Comparison of ENCODE assay signal across 24 cellular contexts in the genomic region with DNA sequence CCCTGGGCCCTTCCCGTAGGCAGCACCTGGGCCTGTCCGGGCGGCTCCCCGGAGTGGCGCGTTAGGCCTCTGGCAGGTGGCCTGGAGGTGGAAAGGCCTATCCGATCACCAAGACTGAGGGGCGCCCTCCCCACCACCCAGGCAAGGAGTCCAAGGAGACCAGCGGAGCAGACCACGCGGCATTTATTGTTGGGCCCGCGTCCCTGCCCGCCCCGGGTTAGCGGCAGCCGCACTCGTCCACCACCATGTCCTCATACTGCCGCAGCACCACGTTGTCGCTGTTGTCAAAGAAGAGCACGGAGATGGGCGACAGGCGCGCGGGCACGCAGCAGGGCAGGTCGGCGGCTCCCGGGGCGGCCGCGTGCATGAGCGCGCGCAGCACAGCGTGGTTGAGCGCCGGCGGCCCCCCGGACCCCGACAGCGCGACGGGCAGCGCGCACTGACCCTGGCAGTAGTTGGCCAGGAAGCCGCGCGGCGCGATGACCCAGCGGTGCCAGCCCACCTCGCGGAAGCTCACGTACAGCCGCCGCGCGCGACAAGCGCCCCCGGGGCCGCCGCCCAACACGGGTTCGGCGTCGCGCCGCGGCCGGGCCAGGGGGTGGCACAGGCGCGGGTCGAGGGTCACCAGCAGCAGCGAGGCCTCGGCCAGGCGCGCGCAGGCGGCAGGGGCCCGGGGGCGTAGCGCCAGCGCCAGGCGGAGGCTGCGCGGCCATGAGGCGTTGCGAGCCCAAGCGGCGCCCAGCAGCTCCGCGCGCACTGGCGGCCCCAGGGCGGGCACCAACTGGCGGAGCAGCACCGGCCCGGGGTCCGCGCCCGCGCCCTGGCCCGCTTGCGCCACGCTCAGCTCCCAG. TPM values are rescaled to one million over a fixed set of nuclear protein-coding genes. Genes with fewer than 3 reads are reported as not detected.
A peak's percentile ranks its signal among the peaks of the same experiment; 100 is the strongest.
DNase-seq lines count a peak whose midpoint lies in the region; ATAC-seq, FAIRE-seq and TF ChIP-seq lines count a peak whose summit lies in the region.
"Had no signal": no experiment of that assay in that cellular context is flagged by ENCODE, and none has a peak within 500 bp of the region (broad histone marks: within the 10 kb centered on the region; RNA-seq: fewer than 3 reads in every experiment).

No MANE protein-coding gene starts in this region.

- no peaks in the 10 kb centered on the region; the same call in 1 of the 2 replicates for H3K79me1 ChIP-seq in H1 (ENCODE audit: low read depth, low read length)

- H2AK5ac ChIP-seq in H1 (ENCODE audit: low read depth, low read length), result no peak overlapping the region

- intact Hi-C loops in mucosa of descending colon (cut with DNase I, micrococcal nuclease), result no loop called here

- H3K36me3 ChIP-seq in RWPE2 (ENCODE audit: low read depth), result peaks cover 36% of the 10 kb centered on the region
- H3K36me3 ChIP-seq in H1 (ENCODE audit: control insufficient read depth in 2 of 4, insufficient read depth in 4 of 4, low read length in 3 of 4), result peaks cover 12 to 24% (median 19%) of the 10 kb centered on the region in 4 experiments; a peak in 7 of 8 replicates
- H3K36me3 ChIP-seq in mucosa of descending colon (ENCODE audit: low read depth), result peaks cover 10% of the 10 kb centered on the region

- peaks cover 4% of the 10 kb centered on the region; the same call in 1 of the 2 replicates for H3K23me2 ChIP-seq in H1 (ENCODE audit: low read depth, low read length)

- H3K18ac ChIP-seq in H1 (ENCODE audit: extremely low read depth, low read length), result no peak overlapping the region

- H3K4ac ChIP-seq in H1 (replicated peaks; ENCODE audit: insufficient read length, low read depth, low read length), result no peak overlapping the region

- H3K9ac ChIP-seq in H1 (replicated peaks in 1 of 4; ENCODE audit: extremely low read depth in 1 of 4, low read depth in 3 of 4, low read length in 3 of 4), result no peak overlapping the region
- H3K9ac ChIP-seq: BLaER1 treated with 17β-estradiol and CSF1 and Interleukin-3, amounts not matched to agents 10 nM and 100 nM; parathyroid adenoma had no signal

- peak overlapping the region; percentile 68; the same call in 1 of the 2 replicates for H4K8ac ChIP-seq in H1 (ENCODE audit: extremely low read depth, insufficient read depth, low read length)

- peak overlapping the region in 1 of 2 experiments; percentile 57; a peak in 2 of 4 replicates for H3K4me2 ChIP-seq in H1 (ENCODE audit: insufficient read depth in 1 of 2, low read depth in 2 of 2, low read length in 2 of 2)

- H4K20me1 ChIP-seq in H1 (replicated peaks in 1 of 2; ENCODE audit: control insufficient read depth in 1 of 2, insufficient read depth in 2 of 2, low read length in 2 of 2), result peaks cover 5 to 16% of the 10 kb centered on the region in 2 experiments

- no peaks in the 10 kb centered on the region for H3K27me3 ChIP-seq in RWPE2 (ENCODE audit: insufficient read depth, poor library complexity, severe bottlenecking)
- H3K27me3 ChIP-seq in H1 (replicated peaks in 1 of 4; ENCODE audit: control insufficient read depth in 3 of 4, extremely low read depth in 1 of 4, insufficient read depth in 3 of 4, low read length in 3 of 4), result peaks cover 0 to 2% (median 0%) of the 10 kb centered on the region in 4 experiments; a peak in 1 of 7 replicates

- ATAC-seq in RWPE2 (ENCODE audit: low read depth), result no peak
- peak; percentile 12 for ATAC-seq in mucosa of descending colon
- ATAC-seq in HG02938 (IDR thresholded peaks at IDR 0.05; ENCODE audit: unreplicated experiment), result no peak
- ATAC-seq in GM18868 (IDR thresholded peaks at IDR 0.05; ENCODE audit: unreplicated experiment), result no peak
- ATAC-seq: activated T-helper 17 cell treated with anti-CD3 and anti-CD28 coated beads, Interleukin-2, amount 50 U/mL, for 72 hours; PC-3 had no signal

- H3K4me3 ChIP-seq in RWPE2 (ENCODE audit: severe bottlenecking) (no peak overlapping the region), H1 (ENCODE audit: extremely low read depth in 1 of 4, insufficient read depth in 2 of 4, low read depth in 3 of 4, low read length in 4 of 4) (no peak overlapping the region; a peak in 1 of 8 replicates), mucosa of descending colon (no peak overlapping the region)
- H3K4me3 ChIP-seq: BLaER1 treated with 17β-estradiol and CSF1 and Interleukin-3, amounts not matched to agents 10 nM and 100 nM; sigmoid colon had no signal

- POLR2A ChIA-PET in H1 (lab: Charles Lee; ENCODE audit: partially characterized antibody), result interaction anchor here (0.6 to 1.4 kb wide), 8 partner anchors 9 to 226 kb away, joined by 3 to 4 read pairs (median 3); a partner anchor contains a TSS

- H3K4me1 ChIP-seq in RWPE2 (ENCODE audit: insufficient read depth, poor library complexity, severe bottlenecking) (no peaks in the 10 kb centered on the region), H1 (replicated peaks in 1 of 4; ENCODE audit: control insufficient read depth in 3 of 4, insufficient read depth in 4 of 4, low read length in 3 of 4) (peaks cover 0 to 13% (median 4%) of the 10 kb centered on the region in 4 experiments; a peak in 4 of 7 replicates), mucosa of descending colon (ENCODE audit: low read depth) (peaks cover 4% of the 10 kb centered on the region)
- H3K4me1 ChIP-seq: parathyroid adenoma had no signal

- no peak overlapping the region for H3K27ac ChIP-seq in RWPE2 (ENCODE audit: poor library complexity, severe bottlenecking)
- H3K27ac ChIP-seq in H1 (ENCODE audit: low read depth, low read length), result no peak overlapping the region
- H3K27ac ChIP-seq: BLaER1 treated with 17β-estradiol and CSF1 and Interleukin-3, amounts not matched to agents 10 nM and 100 nM; parathyroid adenoma; sigmoid colon had no signal

- TF ChIP-seq POLR2A in GM12891 (IDR thresholded peaks at IDR 0.05; ENCODE audit: low read depth, low read length), result no peak
- no peak for TF ChIP-seq POLR2A in H1 (IDR thresholded peaks at IDR 0.05; ENCODE audit: control extremely low read depth in 1 of 2, low read depth in 2 of 2, low read length in 2 of 2)

- H3K56ac ChIP-seq in H1 (replicated peaks; ENCODE audit: insufficient read length, low read depth, low read length), result no peak overlapping the region

- H4K5ac ChIP-seq in H1 (ENCODE audit: insufficient read length, low read depth, low read length), result no peak overlapping the region

- no peak for TF ChIP-seq EP300 in H1 (IDR thresholded peaks at IDR 0.05; ENCODE audit: borderline replicate concordance in 1 of 2, low read depth in 2 of 2, low read length in 2 of 2)

- H2BK20ac ChIP-seq in H1 (ENCODE audit: low read length), result no peak overlapping the region

- H3K9me3 ChIP-seq in RWPE2 (ENCODE audit: severe bottlenecking) (no peaks in the 10 kb centered on the region), H1 (ENCODE audit: insufficient read depth in 2 of 2, low read depth in 1 of 2, low read length in 1 of 2) (no peaks in the 10 kb centered on the region), mucosa of descending colon (no peaks in the 10 kb centered on the region)
- H3K9me3 ChIP-seq: BLaER1 treated with 17β-estradiol and CSF1 and Interleukin-3, amounts not matched to agents 10 nM and 100 nM; sigmoid colon had no signal

- 95% methylated on average over 55 of the region's 108 CpGs; no CpG with 5 or more reads in 1 of the 2 experiments for WGBS in H1 (ENCODE audit: extremely low coverage in 1 of 2, insufficient coverage in 1 of 2, insufficient read length in 1 of 2, insufficient replicate concordance in 2 of 2, low coverage in 1 of 2, low lambda C conversion rate in 2 of 2, missing lambda C conversion rate in 1 of 2), 2 experiments

- no peak for TF ChIP-seq CTCF in RWPE2 (IDR thresholded peaks at IDR 0.05; ENCODE audit: poor library complexity, severe bottlenecking)
- no peak for TF ChIP-seq CTCF in H1 (IDR thresholded peaks at IDR 0.05; ENCODE audit: control extremely low read depth in 1 of 3, insufficient read depth in 1 of 3, low read depth in 1 of 3, low read length in 3 of 3)
- TF ChIP-seq CTCF in mucosa of descending colon (IDR thresholded peaks at IDR 0.05), result no peak
- TF ChIP-seq CTCF in GM13976 (IDR thresholded peaks at IDR 0.05; ENCODE audit: borderline replicate concordance, control extremely low read depth, extremely low read depth, insufficient read depth, missing control alignments), result no peak

- CTCF ChIA-PET in H1 (lab: Charles Lee; ENCODE audit: partially characterized antibody), result interaction anchor here (0.6 to 3.8 kb wide), 4 partner anchors 9 to 127 kb away, joined by 3 to 16 read pairs (median 4); a partner anchor contains a TSS

- FAIRE-seq in GM12891 (lab: Jason Lieb, UNC) (no peak), H1 (lab: Jason Lieb, UNC) (no peak)
- FAIRE-seq: D721Med had no signal

- H2BK120ac ChIP-seq in H1 (replicated peaks; ENCODE audit: low read depth, low read length), result no peak overlapping the region

- no peak overlapping the region for H2BK15ac ChIP-seq in H1 (ENCODE audit: low read length)

- no peak for DNase-seq in GM12891 (ENCODE audit: insufficient read length, low spot score)
- DNase-seq in RWPE2 (ENCODE audit: low spot score), result peak; percentile 57
- DNase-seq in H1 (ENCODE audit: low read depth in 1 of 2, low spot score in 2 of 2), result no peak
- no peak for DNase-seq in mucosa of descending colon
- no peak for DNase-seq in midbrain (lab: John Stamatoyannopoulos, UW)
- DNase-seq in GM13976 (ENCODE audit: low spot score), result no peak
- DNase-seq: activated CD4-positive, alpha-beta T cell treated with anti-CD3 and anti-CD28 coated beads, Interleukin-2, amount 10 ng/mL, durations not matched to agents 24 days and 14 days; activated naive CD8-positive, alpha-beta T cell treated with anti-CD3 and anti-CD28 coated beads, Interleukin-2, amount 10 ng/mL, durations not matched to agents 7 days and 5 days; endodermal cell; left cardiac atrium; NCI-H1048; NCI-H2029 treated with DMSO at 0.1 percent for 48 hours; NCI-H226; PC-3; SIG-M5; sigmoid colon; stimulated activated CD8-positive, alpha-beta memory T cell treated with anti-CD3 and anti-CD28 coated beads, Interleukin-4, amount 100 ng/mL, for 48 hours had no signal

- no peak overlapping the region for H2BK12ac ChIP-seq in H1 (ENCODE audit: low read depth, low read length)

- 0 out of 2 replicates have a peak overlapping the region, but pooled peaks have one; percentile 44 for H2BK5ac ChIP-seq in H1 (ENCODE audit: low read depth, low read length)

- no peak overlapping the region for H2AFZ ChIP-seq in H1 (ENCODE audit: low read length)
- H2AFZ ChIP-seq: parathyroid adenoma had no signal

- no peaks in the 10 kb centered on the region for H3K79me2 ChIP-seq in H1 (ENCODE audit: control insufficient read depth in 1 of 2, insufficient read depth in 2 of 2, low read length in 2 of 2)

- H3K23ac ChIP-seq in H1 (ENCODE audit: insufficient read length), result no peak overlapping the region

- no peak overlapping the region for H4K91ac ChIP-seq in H1 (replicated peaks; ENCODE audit: insufficient read length, low read length)

- H3K14ac ChIP-seq in H1 (ENCODE audit: insufficient read length), result no peak overlapping the region

- no peak for TF ChIP-seq RAD21 in H1 (IDR thresholded peaks at IDR 0.05 in 1 of 2, conservative IDR thresholded peaks at IDR 0.05 in 1 of 2; ENCODE audit: low read depth in 2 of 2, low read length in 2 of 2)

- in situ Hi-C loops in GM13976 (cut with MboI; ENCODE audit: low sequenced_read_pairs, unreplicated experiment), result no loop called here

RNA-seq across cellular contexts. Expression of a gene that starts 27.4 kb away (rescaled TPM):
- 0.14 TPM for polyA plus RNA-seq in GM12891 (2012; ENCODE audit: low read depth, missing spikeins)
- 18.6 and 23.1 TPM in 2 replicates for total RNA-seq in H1 (2021; fragmentation: NEBNext Ultra II Directional; extraction: Animal tissue kit (Norgen Biotek cat#: 25700))
- 51.0 and 61.6 TPM in 2 replicates for polyA plus RNA-seq in H1 (2011; rRNA removed)
- 34.1 TPM for polyA plus RNA-seq in H1 (2011; cell fraction: cytosol; rRNA removed)
- 63.5 TPM for polyA plus RNA-seq in H1 (2011; cell fraction: nucleus; rRNA removed)
- polyA plus RNA-seq in H1 (2012, experiment 1 of 2), result 19.7 to 33.8 TPM (median 29.0 TPM) in 4 replicates
- polyA plus RNA-seq in H1 (2012, experiment 2 of 2), result 27.3 TPM
- 24.6 TPM for polyA plus RNA-seq in H1 (2013, experiment 1 of 2)
- polyA plus RNA-seq in H1 (2013, experiment 2 of 2), result 27.4 TPM
- polyA minus RNA-seq in H1 (2011; rRNA and poly(A)+ RNA removed), result 35.8 and 44.0 TPM in 2 replicates
- 12.2 TPM for polyA minus RNA-seq in H1 (2011; cell fraction: cytosol; rRNA and poly(A)+ RNA removed)
- 9.3 TPM for polyA minus RNA-seq in H1 (2011; cell fraction: nucleus; rRNA and poly(A)+ RNA removed)
- total RNA-seq in mucosa of descending colon, result 1 to 10 TPM in 1 of 3 donors, under 1 TPM in 2; 0.17 to 1.3 (median 0.39) TPM
- total RNA-seq: activated naive CD8-positive, alpha-beta T cell treated with anti-CD3 and anti-CD28 coated beads, Interleukin-2, amount 10 ng/mL, durations not matched to agents 7 days and 5 days; activated T-helper 17 cell treated with anti-CD3 and anti-CD28 coated beads, Interleukin-2, amount 50 U/mL, for 72 hours; T-helper 1 cell treated with Interleukin-12 subunit alpha and Interleukin-12 subunit beta and Interleukin-4 antibody, amounts not matched to agents 30 ng/mL and 1 ng/mL, for 36 hours had no signal

RNA-seq across cellular contexts. Expression of a gene that starts 36.8 kb away (rescaled TPM):
- 25.1 TPM for polyA plus RNA-seq in GM12891 (2012; ENCODE audit: low read depth, missing spikeins)
- 62.0 and 64.6 TPM in 2 replicates for total RNA-seq in H1 (2021; fragmentation: NEBNext Ultra II Directional; extraction: Animal tissue kit (Norgen Biotek cat#: 25700))
- 46.4 and 77.0 TPM in 2 replicates for polyA plus RNA-seq in H1 (2011; rRNA removed)
- polyA plus RNA-seq in H1 (2011; cell fraction: cytosol; rRNA removed), result 21.2 TPM
- 103 TPM for polyA plus RNA-seq in H1 (2011; cell fraction: nucleus; rRNA removed)
- polyA plus RNA-seq in H1 (2012, experiment 1 of 2), result 27.7 to 47.4 TPM (median 46.0 TPM) in 4 replicates
- polyA plus RNA-seq in H1 (2012, experiment 2 of 2), result 32.1 TPM
- 28.2 TPM for polyA plus RNA-seq in H1 (2013, experiment 1 of 2)
- polyA plus RNA-seq in H1 (2013, experiment 2 of 2), result 27.5 TPM
- polyA minus RNA-seq in H1 (2011; rRNA and poly(A)+ RNA removed), result 70.9 and 84.6 TPM in 2 replicates
- 56.1 TPM for polyA minus RNA-seq in H1 (2011; cell fraction: cytosol; rRNA and poly(A)+ RNA removed)
- 58.3 TPM for polyA minus RNA-seq in H1 (2011; cell fraction: nucleus; rRNA and poly(A)+ RNA removed)
- 10 to 100 TPM; 79.2 to 87.2 (median 83.4) TPM for total RNA-seq in mucosa of descending colon

RNA-seq across cellular contexts. Expression of a gene that starts 50.6 kb away (rescaled TPM):
- polyA plus RNA-seq in GM12891 (2012; ENCODE audit: low read depth, missing spikeins), result 189 TPM
- 178 and 190 TPM in 2 replicates for total RNA-seq in H1 (2021; fragmentation: NEBNext Ultra II Directional; extraction: Animal tissue kit (Norgen Biotek cat#: 25700))
- 356 and 420 TPM in 2 replicates for polyA plus RNA-seq in H1 (2011; rRNA removed)
- polyA plus RNA-seq in H1 (2011; cell fraction: cytosol; rRNA removed), result 301 TPM
- polyA plus RNA-seq in H1 (2011; cell fraction: nucleus; rRNA removed), result 264 TPM
- 96.2 to 216 TPM (median 204 TPM) in 4 replicates for polyA plus RNA-seq in H1 (2012, experiment 1 of 2)
- 178 TPM for polyA plus RNA-seq in H1 (2012, experiment 2 of 2)
- polyA plus RNA-seq in H1 (2013, experiment 1 of 2), result 133 TPM
- polyA plus RNA-seq in H1 (2013, experiment 2 of 2), result 137 TPM
- polyA minus RNA-seq in H1 (2011; rRNA and poly(A)+ RNA removed), result 78.2 and 93.8 TPM in 2 replicates
- 107 TPM for polyA minus RNA-seq in H1 (2011; cell fraction: cytosol; rRNA and poly(A)+ RNA removed)
- polyA minus RNA-seq in H1 (2011; cell fraction: nucleus; rRNA and poly(A)+ RNA removed), result 82.4 TPM
- 100 to 1,000 TPM; 119 to 227 (median 176) TPM for total RNA-seq in mucosa of descending colon

RNA-seq across cellular contexts. Expression of a gene that starts 50.9 kb away (rescaled TPM):
- polyA plus RNA-seq in GM12891 (2012; ENCODE audit: low read depth, missing spikeins), result 40.4 TPM
- total RNA-seq in H1 (2021; fragmentation: NEBNext Ultra II Directional; extraction: Animal tissue kit (Norgen Biotek cat#: 25700)), result 41.3 and 52.3 TPM in 2 replicates
- polyA plus RNA-seq in H1 (2011; rRNA removed), result 46.5 and 61.0 TPM in 2 replicates
- polyA plus RNA-seq in H1 (2011; cell fraction: cytosol; rRNA removed), result 46.6 TPM
- polyA plus RNA-seq in H1 (2011; cell fraction: nucleus; rRNA removed), result 69.7 TPM
- polyA plus RNA-seq in H1 (2012, experiment 1 of 2), result 29.5 to 43.0 TPM (median 38.5 TPM) in 4 replicates
- 53.4 TPM for polyA plus RNA-seq in H1 (2012, experiment 2 of 2)
- 18.1 TPM for polyA plus RNA-seq in H1 (2013, experiment 1 of 2)
- 16.8 TPM for polyA plus RNA-seq in H1 (2013, experiment 2 of 2)
- 34.0 and 34.1 TPM in 2 replicates for polyA minus RNA-seq in H1 (2011; rRNA and poly(A)+ RNA removed)
- 37.3 TPM for polyA minus RNA-seq in H1 (2011; cell fraction: cytosol; rRNA and poly(A)+ RNA removed)
- 31.5 TPM for polyA minus RNA-seq in H1 (2011; cell fraction: nucleus; rRNA and poly(A)+ RNA removed)
- total RNA-seq in mucosa of descending colon, result 10 to 100 TPM; 37.4 to 47.3 (median 40.4) TPM
